In the genomic region with DNA sequence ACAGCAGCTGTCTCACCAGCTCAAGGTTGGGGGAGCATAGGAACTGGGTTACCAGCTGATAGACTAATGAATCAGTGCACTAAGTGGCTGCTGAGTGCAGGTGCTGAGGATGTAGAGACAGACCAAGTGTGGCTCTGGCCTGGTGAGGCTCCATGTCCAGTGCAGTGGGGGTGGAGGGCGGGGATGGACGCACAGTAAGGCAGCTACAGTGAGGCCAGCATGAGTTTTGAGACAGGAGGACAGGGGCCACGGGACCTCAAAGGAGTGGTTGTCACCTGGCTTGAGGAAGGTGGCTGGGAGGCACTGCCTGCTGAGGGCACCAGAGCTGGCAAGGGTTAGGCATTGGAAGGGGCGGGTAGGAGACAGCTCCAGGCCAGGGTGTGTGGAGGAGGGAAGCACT, we compare ENCODE assay signal across 13 cellular contexts. TPM values are rescaled to one million over a fixed set of nuclear protein-coding genes. Genes with fewer than 3 reads are reported as not detected.
DNase-seq lines count a peak whose midpoint lies in the region; ATAC-seq and TF ChIP-seq lines count a peak whose summit lies in the region.
"Had no signal": no experiment of that assay in that cellular context is flagged by ENCODE, and none has a peak within 500 bp of the region (broad histone marks: within the 10 kb centered on the region; RNA-seq: fewer than 3 reads in every experiment).

No MANE protein-coding gene starts in this region.

- no peaks in the 10 kb centered on the region for H3K27me3 Mint-ChIP-seq in activated CD8-positive, alpha-beta T cell treated with anti-CD3 and anti-CD28 coated beads, Interleukin-2, amount 10 ng/mL, durations not matched to agents 7 days and 5 days (ENCODE audit: low read depth)
- no peaks in the 10 kb centered on the region for H3K27me3 Mint-ChIP-seq in activated CD8-positive, alpha-beta T cell treated with anti-CD3 and anti-CD28 coated beads for 36 hours
- no peaks in the 10 kb centered on the region for H3K27me3 Mint-ChIP-seq in HFFc6 (ENCODE audit: insufficient read depth)
- no peaks in the 10 kb centered on the region for H3K27me3 Mint-ChIP-seq in central memory CD8-positive, alpha-beta T cell

- H3K4me3 Mint-ChIP-seq in activated CD8-positive, alpha-beta T cell treated with anti-CD3 and anti-CD28 coated beads, Interleukin-2, amount 10 ng/mL, durations not matched to agents 7 days and 5 days: no peak overlapping the region
- H3K4me3 Mint-ChIP-seq in activated CD8-positive, alpha-beta T cell treated with anti-CD3 and anti-CD28 coated beads for 36 hours: no peak overlapping the region
- H3K4me3 Mint-ChIP-seq in HFFc6: peak overlapping the region; percentile 75
- H3K4me3 Mint-ChIP-seq in central memory CD8-positive, alpha-beta T cell: peak overlapping the region; percentile 54

- CTCF ChIA-PET in activated CD8-positive, alpha-beta T cell treated with anti-CD3 and anti-CD28 coated beads, Interleukin-2, amount 10 ng/mL, durations not matched to agents 7 days and 5 days (lab: Charles Lee): interaction anchor here (1.0 to 2.3 kb wide), 3 partner anchors 11 to 44 kb away, joined by 3 to 9 read pairs (median 6); no protein-coding TSS in a partner anchor
- CTCF ChIA-PET in activated CD8-positive, alpha-beta T cell treated with anti-CD3 and anti-CD28 coated beads for 36 hours (lab: Charles Lee): interaction anchor here (0.8 to 2.5 kb wide), 3 partner anchors 14 to 47 kb away, joined by 3 to 12 read pairs (median 3); no protein-coding TSS in a partner anchor

- intact Hi-C loops in activated CD8-positive, alpha-beta T cell treated with anti-CD3 and anti-CD28 coated beads for 36 hours (cut with micrococcal nuclease): no loop called here
- intact Hi-C loops in sciatic nerve (cut with DNase I): no loop called here

- no peak for DNase-seq in activated CD8-positive, alpha-beta T cell treated with anti-CD3 and anti-CD28 coated beads, Interleukin-2, amount 10 ng/mL, durations not matched to agents 7 days and 5 days
- no peak for DNase-seq in activated CD8-positive, alpha-beta T cell treated with anti-CD3 and anti-CD28 coated beads for 36 hours
- DNase-seq in HFFc6 (no peak), sciatic nerve (ENCODE audit: low spot score) (no peak), NCI-H187 (lab: John Stamatoyannopoulos, UW) (no peak)
- DNase-seq in central memory CD8-positive, alpha-beta T cell (ENCODE audit: low spot score in 2 of 2): no peak
- DNase-seq in activated CD4-positive, CD25-positive, alpha-beta regulatory T cell treated with anti-CD3 and anti-CD28 coated beads, Interleukin-2, amount 50 U/mL, for 72 hours: no peak
- DNase-seq: ACHN, activated gamma-delta T cell, NCI-H2171 treated with DMSO at 0.1 percent for 48 hours, spleen had no signal

- peaks cover 36% of the 10 kb centered on the region for H3K4me1 Mint-ChIP-seq in activated CD8-positive, alpha-beta T cell treated with anti-CD3 and anti-CD28 coated beads, Interleukin-2, amount 10 ng/mL, durations not matched to agents 7 days and 5 days (ENCODE audit: low read depth)
- H3K4me1 Mint-ChIP-seq in activated CD8-positive, alpha-beta T cell treated with anti-CD3 and anti-CD28 coated beads for 36 hours (ENCODE audit: low read depth): peaks cover 42% of the 10 kb centered on the region
- H3K4me1 Mint-ChIP-seq in HFFc6 (ENCODE audit: low read depth): peaks cover 57% of the 10 kb centered on the region
- peaks cover 32% of the 10 kb centered on the region for H3K4me1 Mint-ChIP-seq in central memory CD8-positive, alpha-beta T cell

- H3K27ac Mint-ChIP-seq in activated CD8-positive, alpha-beta T cell treated with anti-CD3 and anti-CD28 coated beads, Interleukin-2, amount 10 ng/mL, durations not matched to agents 7 days and 5 days: peak overlapping the region; percentile 65
- H3K27ac Mint-ChIP-seq in activated CD8-positive, alpha-beta T cell treated with anti-CD3 and anti-CD28 coated beads for 36 hours: no peak overlapping the region
- peak overlapping the region; percentile 94; the same call in 1 of the 2 replicates for H3K27ac Mint-ChIP-seq in HFFc6
- peak overlapping the region; percentile 97 for H3K27ac Mint-ChIP-seq in central memory CD8-positive, alpha-beta T cell (ENCODE audit: low read depth)

- POLR2A ChIA-PET in activated CD8-positive, alpha-beta T cell treated with anti-CD3 and anti-CD28 coated beads, Interleukin-2, amount 10 ng/mL, durations not matched to agents 7 days and 5 days (lab: Charles Lee): interaction anchor here (1.6 kb wide), 1 partner anchor 16 kb away, joined by 5 read pairs; no protein-coding TSS in a partner anchor
- POLR2A ChIA-PET in activated CD8-positive, alpha-beta T cell treated with anti-CD3 and anti-CD28 coated beads for 36 hours (lab: Charles Lee): interaction anchor here (1.3 kb wide), 2 partner anchors 36 to 43 kb away, joined by 3 read pairs; no protein-coding TSS in a partner anchor

- TF ChIP-seq CTCF in activated CD8-positive, alpha-beta T cell treated with anti-CD3 and anti-CD28 coated beads for 36 hours (IDR thresholded peaks at IDR 0.05): no peak
- no peak for TF ChIP-seq CTCF in HFFc6 (IDR thresholded peaks at IDR 0.05)

- no peaks in the 10 kb centered on the region for H3K9me3 Mint-ChIP-seq in activated CD8-positive, alpha-beta T cell treated with anti-CD3 and anti-CD28 coated beads, Interleukin-2, amount 10 ng/mL, durations not matched to agents 7 days and 5 days (ENCODE audit: insufficient read depth)
- H3K9me3 Mint-ChIP-seq in activated CD8-positive, alpha-beta T cell treated with anti-CD3 and anti-CD28 coated beads for 36 hours: no peaks in the 10 kb centered on the region
- no peaks in the 10 kb centered on the region for H3K9me3 Mint-ChIP-seq in HFFc6
- H3K9me3 Mint-ChIP-seq in central memory CD8-positive, alpha-beta T cell: no peaks in the 10 kb centered on the region

- ATAC-seq in activated CD8-positive, alpha-beta T cell treated with anti-CD3 and anti-CD28 coated beads, Interleukin-2, amount 10 ng/mL, durations not matched to agents 7 days and 5 days: no peak
- ATAC-seq in activated CD8-positive, alpha-beta T cell treated with anti-CD3 and anti-CD28 coated beads for 36 hours: no peak
- no peak for ATAC-seq in central memory CD8-positive, alpha-beta T cell (replicated peaks; ENCODE audit: extremely low read depth, poor library complexity, severe bottlenecking)
- ATAC-seq in sciatic nerve (peak; percentile 0), HG03354 (IDR thresholded peaks at IDR 0.05; ENCODE audit: poor library complexity, severe bottlenecking, unreplicated experiment) (no peak)

- peaks cover 32% of the 10 kb centered on the region for H3K36me3 Mint-ChIP-seq in activated CD8-positive, alpha-beta T cell treated with anti-CD3 and anti-CD28 coated beads, Interleukin-2, amount 10 ng/mL, durations not matched to agents 7 days and 5 days (ENCODE audit: low read depth)
- H3K36me3 Mint-ChIP-seq in activated CD8-positive, alpha-beta T cell treated with anti-CD3 and anti-CD28 coated beads for 36 hours (ENCODE audit: low read depth): peaks cover 29% of the 10 kb centered on the region
- peaks cover 21% of the 10 kb centered on the region for H3K36me3 Mint-ChIP-seq in HFFc6 (ENCODE audit: low read depth)
- H3K36me3 Mint-ChIP-seq in central memory CD8-positive, alpha-beta T cell (ENCODE audit: insufficient read depth): peaks cover 12% of the 10 kb centered on the region

RNA-seq across cellular contexts. Expression of gene SYNE3, which starts 37.0 kb away (rescaled TPM):
- 10 to 100 TPM; 91.5 TPM for total RNA-seq in activated CD8-positive, alpha-beta T cell treated with anti-CD3 and anti-CD28 coated beads, Interleukin-2, amount 10 ng/mL, durations not matched to agents 7 days and 5 days
- 10 to 100 TPM; 64.0 to 64.1 TPM for total RNA-seq in activated CD8-positive, alpha-beta T cell treated with anti-CD3 and anti-CD28 coated beads for 36 hours
- 10 to 100 TPM; 14.8 to 20.4 (median 16.3) TPM for total RNA-seq in HFFc6 (2021; fragmentation: NEBNext Ultra II Directional; extraction: Animal tissue kit (Norgen Biotek cat#: 25700))
- 75.3 TPM for total RNA-seq in sciatic nerve
- total RNA-seq: HT-29 had no signal

RNA-seq across cellular contexts. Expression of gene GLRX5, which starts 55.4 kb away (rescaled TPM):
- 10 to 100 TPM; 52.8 to 54.6 TPM for total RNA-seq in activated CD8-positive, alpha-beta T cell treated with anti-CD3 and anti-CD28 coated beads, Interleukin-2, amount 10 ng/mL, durations not matched to agents 7 days and 5 days
- 10 to 100 TPM; 47.3 to 47.8 TPM for total RNA-seq in activated CD8-positive, alpha-beta T cell treated with anti-CD3 and anti-CD28 coated beads for 36 hours
- total RNA-seq in HFFc6 (2021; fragmentation: NEBNext Ultra II Directional; extraction: Animal tissue kit (Norgen Biotek cat#: 25700)): 10 to 100 TPM; 38.7 to 47.2 (median 43.8) TPM
- 25.8 TPM for total RNA-seq in sciatic nerve

Comparison
In these comparisons a context has a peak if more than half of its experiments do, and no peak if none do; other contexts are left out.
1. H3K4me3 Mint-ChIP-seq: peak in HFFc6 (single experiment) and central memory CD8-positive, alpha-beta T cell (single experiment); none in activated CD8-positive, alpha-beta T cell treated with anti-CD3 and anti-CD28 coated beads, Interleukin-2, amount 10 ng/mL, durations not matched to agents 7 days and 5 days (single experiment) and activated CD8-positive, alpha-beta T cell treated with anti-CD3 and anti-CD28 coated beads for 36 hours (single experiment).